Comparison of ENCODE assay signal across 1 cellular context in the genomic region with DNA sequence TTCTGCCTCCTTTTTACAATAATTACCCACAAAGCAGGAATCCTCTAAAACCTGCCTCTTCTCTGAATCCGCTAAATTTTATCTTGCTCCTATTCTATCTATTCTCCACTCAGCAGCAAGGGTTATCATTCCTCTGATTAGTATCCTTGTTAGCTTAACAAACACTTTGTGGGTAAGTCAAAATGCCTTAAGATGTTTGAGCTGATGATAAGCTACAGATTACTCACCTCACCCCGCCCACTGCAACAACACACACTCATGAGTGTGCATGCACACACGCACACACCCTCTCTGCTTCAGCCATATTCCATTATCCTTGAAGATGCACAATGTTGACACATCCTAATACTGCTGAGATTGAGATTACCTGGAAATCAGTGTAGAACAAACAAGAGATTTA.
TF ChIP-seq lines count a peak whose summit lies in the region.

No MANE protein-coding gene starts in this region.

TF ChIP-seq in K562, 482 proteins besides CTCF, POLR2A, EP300 and RAD21 (continued from another document):
- TF ChIP-seq, protein P1, sequence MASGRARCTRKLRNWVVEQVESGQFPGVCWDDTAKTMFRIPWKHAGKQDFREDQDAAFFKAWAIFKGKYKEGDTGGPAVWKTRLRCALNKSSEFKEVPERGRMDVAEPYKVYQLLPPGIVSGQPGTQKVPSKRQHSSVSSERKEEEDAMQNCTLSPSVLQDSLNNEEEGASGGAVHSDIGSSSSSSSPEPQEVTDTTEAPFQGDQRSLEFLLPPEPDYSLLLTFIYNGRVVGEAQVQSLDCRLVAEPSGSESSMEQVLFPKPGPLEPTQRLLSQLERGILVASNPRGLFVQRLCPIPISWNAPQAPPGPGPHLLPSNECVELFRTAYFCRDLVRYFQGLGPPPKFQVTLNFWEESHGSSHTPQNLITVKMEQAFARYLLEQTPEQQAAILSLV (tag; IDR thresholded peaks at IDR 0.05), result no peak
- TF ChIP-seq TAF15 (IDR thresholded peaks at IDR 0.05; ENCODE audit: low read depth, low read length) (no peak), PPARD (CRISPR knock-in tag; IDR thresholded peaks at IDR 0.05) (no peak), FOXA3 (CRISPR knock-in tag; conservative IDR thresholded peaks at IDR 0.05 in 1 of 2, IDR thresholded peaks at IDR 0.05 in 1 of 2) (peak in 1 of 2 experiments; percentile 44; a peak in 2 of 4 replicates), FUS (optimal IDR thresholded peaks at IDR 0.05; ENCODE audit: low read depth, low read length) (no peak), IRF2 (CRISPR knock-in tag; IDR thresholded peaks at IDR 0.05) (no peak), SMARCC2 (IDR thresholded peaks at IDR 0.05; ENCODE audit: low read depth) (no peak), GATAD2B (IDR thresholded peaks at IDR 0.05; ENCODE audit: borderline replicate concordance) (no peak), NRF1 (conservative IDR thresholded peaks at IDR 0.05 in 1 of 2, IDR thresholded peaks at IDR 0.05 in 1 of 2) (no peak), ARHGAP35 (IDR thresholded peaks at IDR 0.05; ENCODE audit: partially characterized antibody) (no peak)
- TF ChIP-seq, protein P2, sequence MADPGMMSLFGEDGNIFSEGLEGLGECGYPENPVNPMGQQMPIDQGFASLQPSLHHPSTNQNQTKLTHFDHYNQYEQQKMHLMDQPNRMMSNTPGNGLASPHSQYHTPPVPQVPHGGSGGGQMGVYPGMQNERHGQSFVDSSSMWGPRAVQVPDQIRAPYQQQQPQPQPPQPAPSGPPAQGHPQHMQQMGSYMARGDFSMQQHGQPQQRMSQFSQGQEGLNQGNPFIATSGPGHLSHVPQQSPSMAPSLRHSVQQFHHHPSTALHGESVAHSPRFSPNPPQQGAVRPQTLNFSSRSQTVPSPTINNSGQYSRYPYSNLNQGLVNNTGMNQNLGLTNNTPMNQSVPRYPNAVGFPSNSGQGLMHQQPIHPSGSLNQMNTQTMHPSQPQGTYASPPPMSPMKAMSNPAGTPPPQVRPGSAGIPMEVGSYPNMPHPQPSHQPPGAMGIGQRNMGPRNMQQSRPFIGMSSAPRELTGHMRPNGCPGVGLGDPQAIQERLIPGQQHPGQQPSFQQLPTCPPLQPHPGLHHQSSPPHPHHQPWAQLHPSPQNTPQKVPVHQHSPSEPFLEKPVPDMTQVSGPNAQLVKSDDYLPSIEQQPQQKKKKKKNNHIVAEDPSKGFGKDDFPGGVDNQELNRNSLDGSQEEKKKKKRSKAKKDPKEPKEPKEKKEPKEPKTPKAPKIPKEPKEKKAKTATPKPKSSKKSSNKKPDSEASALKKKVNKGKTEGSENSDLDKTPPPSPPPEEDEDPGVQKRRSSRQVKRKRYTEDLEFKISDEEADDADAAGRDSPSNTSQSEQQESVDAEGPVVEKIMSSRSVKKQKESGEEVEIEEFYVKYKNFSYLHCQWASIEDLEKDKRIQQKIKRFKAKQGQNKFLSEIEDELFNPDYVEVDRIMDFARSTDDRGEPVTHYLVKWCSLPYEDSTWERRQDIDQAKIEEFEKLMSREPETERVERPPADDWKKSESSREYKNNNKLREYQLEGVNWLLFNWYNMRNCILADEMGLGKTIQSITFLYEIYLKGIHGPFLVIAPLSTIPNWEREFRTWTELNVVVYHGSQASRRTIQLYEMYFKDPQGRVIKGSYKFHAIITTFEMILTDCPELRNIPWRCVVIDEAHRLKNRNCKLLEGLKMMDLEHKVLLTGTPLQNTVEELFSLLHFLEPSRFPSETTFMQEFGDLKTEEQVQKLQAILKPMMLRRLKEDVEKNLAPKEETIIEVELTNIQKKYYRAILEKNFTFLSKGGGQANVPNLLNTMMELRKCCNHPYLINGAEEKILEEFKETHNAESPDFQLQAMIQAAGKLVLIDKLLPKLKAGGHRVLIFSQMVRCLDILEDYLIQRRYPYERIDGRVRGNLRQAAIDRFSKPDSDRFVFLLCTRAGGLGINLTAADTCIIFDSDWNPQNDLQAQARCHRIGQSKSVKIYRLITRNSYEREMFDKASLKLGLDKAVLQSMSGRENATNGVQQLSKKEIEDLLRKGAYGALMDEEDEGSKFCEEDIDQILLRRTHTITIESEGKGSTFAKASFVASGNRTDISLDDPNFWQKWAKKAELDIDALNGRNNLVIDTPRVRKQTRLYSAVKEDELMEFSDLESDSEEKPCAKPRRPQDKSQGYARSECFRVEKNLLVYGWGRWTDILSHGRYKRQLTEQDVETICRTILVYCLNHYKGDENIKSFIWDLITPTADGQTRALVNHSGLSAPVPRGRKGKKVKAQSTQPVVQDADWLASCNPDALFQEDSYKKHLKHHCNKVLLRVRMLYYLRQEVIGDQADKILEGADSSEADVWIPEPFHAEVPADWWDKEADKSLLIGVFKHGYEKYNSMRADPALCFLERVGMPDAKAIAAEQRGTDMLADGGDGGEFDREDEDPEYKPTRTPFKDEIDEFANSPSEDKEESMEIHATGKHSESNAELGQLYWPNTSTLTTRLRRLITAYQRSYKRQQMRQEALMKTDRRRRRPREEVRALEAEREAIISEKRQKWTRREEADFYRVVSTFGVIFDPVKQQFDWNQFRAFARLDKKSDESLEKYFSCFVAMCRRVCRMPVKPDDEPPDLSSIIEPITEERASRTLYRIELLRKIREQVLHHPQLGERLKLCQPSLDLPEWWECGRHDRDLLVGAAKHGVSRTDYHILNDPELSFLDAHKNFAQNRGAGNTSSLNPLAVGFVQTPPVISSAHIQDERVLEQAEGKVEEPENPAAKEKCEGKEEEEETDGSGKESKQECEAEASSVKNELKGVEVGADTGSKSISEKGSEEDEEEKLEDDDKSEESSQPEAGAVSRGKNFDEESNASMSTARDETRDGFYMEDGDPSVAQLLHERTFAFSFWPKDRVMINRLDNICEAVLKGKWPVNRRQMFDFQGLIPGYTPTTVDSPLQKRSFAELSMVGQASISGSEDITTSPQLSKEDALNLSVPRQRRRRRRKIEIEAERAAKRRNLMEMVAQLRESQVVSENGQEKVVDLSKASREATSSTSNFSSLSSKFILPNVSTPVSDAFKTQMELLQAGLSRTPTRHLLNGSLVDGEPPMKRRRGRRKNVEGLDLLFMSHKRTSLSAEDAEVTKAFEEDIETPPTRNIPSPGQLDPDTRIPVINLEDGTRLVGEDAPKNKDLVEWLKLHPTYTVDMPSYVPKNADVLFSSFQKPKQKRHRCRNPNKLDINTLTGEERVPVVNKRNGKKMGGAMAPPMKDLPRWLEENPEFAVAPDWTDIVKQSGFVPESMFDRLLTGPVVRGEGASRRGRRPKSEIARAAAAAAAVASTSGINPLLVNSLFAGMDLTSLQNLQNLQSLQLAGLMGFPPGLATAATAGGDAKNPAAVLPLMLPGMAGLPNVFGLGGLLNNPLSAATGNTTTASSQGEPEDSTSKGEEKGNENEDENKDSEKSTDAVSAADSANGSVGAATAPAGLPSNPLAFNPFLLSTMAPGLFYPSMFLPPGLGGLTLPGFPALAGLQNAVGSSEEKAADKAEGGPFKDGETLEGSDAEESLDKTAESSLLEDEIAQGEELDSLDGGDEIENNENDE (IDR thresholded peaks at IDR 0.05; ENCODE audit: low read depth, low read length), result no peak
